Comparison of ENCODE assay signal across 8 cellular contexts in the genomic region with DNA sequence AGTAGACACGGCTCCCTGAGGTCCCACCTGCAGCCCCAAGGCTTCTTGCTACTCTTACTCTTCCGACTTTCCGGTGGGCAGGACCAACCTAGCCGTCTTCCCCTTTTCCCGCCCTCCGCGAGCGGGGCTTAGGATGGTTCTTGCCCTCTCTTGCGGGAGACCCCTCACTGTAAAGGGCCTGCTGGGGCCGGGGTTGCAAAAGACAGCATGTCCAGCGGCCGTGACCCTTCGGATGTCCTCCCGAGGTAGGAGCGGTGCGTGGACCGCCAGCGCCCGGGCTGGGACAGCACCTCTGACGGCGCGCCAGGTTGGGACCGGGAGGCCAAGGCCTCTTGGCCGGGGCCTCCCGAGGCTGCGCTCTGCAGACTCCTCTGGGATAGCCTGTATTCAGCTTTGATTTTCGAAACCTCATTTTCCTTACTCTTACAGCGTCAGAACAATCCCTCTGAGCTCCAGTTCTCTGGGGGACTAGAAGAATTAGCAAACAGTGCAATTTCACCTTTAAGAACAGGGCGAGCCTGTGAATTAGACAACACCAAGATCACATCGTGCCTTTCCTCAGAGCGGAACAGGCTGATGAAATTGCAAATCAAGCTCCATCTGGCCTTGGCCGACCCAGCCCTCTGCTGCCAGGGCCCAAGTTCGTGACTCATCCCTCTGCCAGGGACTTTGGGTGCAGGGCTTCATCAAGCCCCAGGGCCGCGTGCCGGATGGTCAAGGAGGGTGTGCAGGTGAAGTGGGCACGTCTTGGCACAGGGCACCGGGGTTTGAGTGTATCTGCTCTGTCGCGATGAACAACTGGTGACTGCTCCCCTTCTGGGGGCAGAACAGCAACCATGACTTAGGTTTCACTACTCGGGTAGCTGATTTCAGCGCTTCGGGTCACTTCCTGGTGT. TPM values are rescaled to one million over a fixed set of nuclear protein-coding genes. Genes with fewer than 3 reads are reported as not detected.
DNase-seq lines count a peak whose midpoint lies in the region; ATAC-seq and TF ChIP-seq lines count a peak whose summit lies in the region.

No MANE protein-coding gene starts in this region.

- peaks cover 8% of the 10 kb centered on the region for H3K4me1 Mint-ChIP-seq in activated T-cell treated with anti-CD3 and anti-CD28 coated beads, Interleukin-2, amount 50 U/mL, for 72 hours (ENCODE audit: low read depth)
- peaks cover 24% of the 10 kb centered on the region for H3K4me1 Mint-ChIP-seq in osteocyte (ENCODE audit: unreplicated experiment)

- peak in 1 of 2 donors; percentile 25 for ATAC-seq in activated T-cell treated with anti-CD3 and anti-CD28 coated beads, Interleukin-2, amount 50 U/mL, for 72 hours (replicated peaks in 1 of 2)
- no peak for ATAC-seq in GM21528 (IDR thresholded peaks at IDR 0.05; ENCODE audit: low FRiP score, unreplicated experiment)

- no peaks in the 10 kb centered on the region for H3K9me3 Mint-ChIP-seq in activated T-cell treated with anti-CD3 and anti-CD28 coated beads, Interleukin-2, amount 50 U/mL, for 72 hours
- no peaks in the 10 kb centered on the region for H3K9me3 Mint-ChIP-seq in osteocyte (ENCODE audit: unreplicated experiment)

- TF ChIP-seq CTCF in osteocyte (IDR thresholded peaks at IDR 0.05), result no peak

- no peak overlapping the region for H3K27ac Mint-ChIP-seq in activated T-cell treated with anti-CD3 and anti-CD28 coated beads, Interleukin-2, amount 50 U/mL, for 72 hours
- peak overlapping the region; percentile 66 for H3K27ac Mint-ChIP-seq in osteocyte (ENCODE audit: unreplicated experiment)

- peak overlapping the region; percentile 78 to 80 for H3K4me3 Mint-ChIP-seq in activated T-cell treated with anti-CD3 and anti-CD28 coated beads, Interleukin-2, amount 50 U/mL, for 72 hours
- peak overlapping the region; percentile 90 for H3K4me3 Mint-ChIP-seq in osteocyte (ENCODE audit: unreplicated experiment)

- H3K36me3 Mint-ChIP-seq in activated T-cell treated with anti-CD3 and anti-CD28 coated beads, Interleukin-2, amount 50 U/mL, for 72 hours (ENCODE audit: insufficient read depth in 2 of 2), result no peaks in the 10 kb centered on the region
- no peaks in the 10 kb centered on the region for H3K36me3 Mint-ChIP-seq in osteocyte (ENCODE audit: unreplicated experiment)

- H3K27me3 Mint-ChIP-seq in activated T-cell treated with anti-CD3 and anti-CD28 coated beads, Interleukin-2, amount 50 U/mL, for 72 hours (ENCODE audit: low read depth), result peaks cover 27% of the 10 kb centered on the region
- no peaks in the 10 kb centered on the region for H3K27me3 Mint-ChIP-seq in osteocyte (ENCODE audit: unreplicated experiment)

- DNase-seq in activated T-cell treated with anti-CD3 and anti-CD28 coated beads, Interleukin-2, amount 50 U/mL, for 72 hours, result no peak
- DNase-seq in activated T-cell treated with anti-CD3 and anti-CD28 coated beads, Interleukin-2, amount 50 U/mL, for 1 hour, result no peak
- DNase-seq in RPMI7951 (ENCODE audit: low read depth) (peak; percentile 73), fibroblast of peridontal ligament (ENCODE audit: extremely low read depth) (peak; percentile 64), osteocyte (ENCODE audit: extremely low spot score, unreplicated experiment) (peak; percentile 83), CD1c-positive myeloid dendritic cell (ENCODE audit: extremely low spot score) (no peak)
- no peak for DNase-seq in effector CD4-positive, alpha-beta T cell

RNA-seq across cellular contexts. Expression of a gene that starts 0.8 kb away (rescaled TPM):
- 1 to 10 TPM in 1 of 2 donors, under 1 TPM in 1; 0.22 to 1.2 TPM for total RNA-seq in activated T-cell treated with anti-CD3 and anti-CD28 coated beads, Interleukin-2, amount 50 U/mL, for 72 hours
- total RNA-seq in RPMI7951 (2014; rRNA removed; shearing (Covaris generic)), result 4.9 and 5.1 TPM in 2 replicates
- 5.2 and 5.5 TPM in 2 replicates for total RNA-seq in osteocyte

RNA-seq across cellular contexts. Expression of a gene that starts 58.4 kb away (rescaled TPM):
- total RNA-seq in activated T-cell treated with anti-CD3 and anti-CD28 coated beads, Interleukin-2, amount 50 U/mL, for 72 hours, result 100 to 1,000 TPM; 107 TPM
- 47.9 and 52.7 TPM in 2 replicates for total RNA-seq in RPMI7951 (2014; rRNA removed; shearing (Covaris generic))
- 89.9 and 93.4 TPM in 2 replicates for total RNA-seq in osteocyte

RNA-seq across cellular contexts. Expression of a gene that starts 58.9 kb away (rescaled TPM):
- total RNA-seq in activated T-cell treated with anti-CD3 and anti-CD28 coated beads, Interleukin-2, amount 50 U/mL, for 72 hours, result 10 to 100 TPM; 25.4 to 27.5 TPM
- 73.2 and 87.5 TPM in 2 replicates for total RNA-seq in RPMI7951 (2014; rRNA removed; shearing (Covaris generic))
- total RNA-seq in osteocyte, result 75.8 and 79.2 TPM in 2 replicates

Comparison
In these comparisons a context has a peak if more than half of its experiments do, and no peak if none do; other contexts are left out.
1. DNase-seq: peak in RPMI7951 (single experiment), fibroblast of peridontal ligament (single experiment) and osteocyte (single experiment); none in activated T-cell treated with anti-CD3 and anti-CD28 coated beads, Interleukin-2, amount 50 U/mL, for 72 hours (0 of 2), activated T-cell treated with anti-CD3 and anti-CD28 coated beads, Interleukin-2, amount 50 U/mL, for 1 hour (single experiment), CD1c-positive myeloid dendritic cell (single experiment) and effector CD4-positive, alpha-beta T cell (single experiment).